24 cellular contexts compared by ENCODE assay signal in genomic region chr7:112168915-112169314, GRCh38. TPM values are rescaled to one million over a fixed set of nuclear protein-coding genes. Genes with fewer than 3 reads are reported as not detected.
DNase-seq lines count a peak whose midpoint lies in the region; ATAC-seq, FAIRE-seq and TF ChIP-seq lines count a peak whose summit lies in the region.
"Had no signal": no experiment of that assay in that cellular context is flagged by ENCODE, and none has a peak within 500 bp of the region (broad histone marks: within the 10 kb centered on the region; RNA-seq: fewer than 3 reads in every experiment).

No MANE protein-coding gene starts in this region.

- H3K9me3 Mint-ChIP-seq in endothelial cell (ENCODE audit: unreplicated experiment) = no peaks in the 10 kb centered on the region
- H3K9me3 Mint-ChIP-seq: CD4-positive, CD25-positive, alpha-beta regulatory T cell; CD8-positive, alpha-beta memory T cell had no signal

- DNase-seq in K562 (ENCODE audit: extremely low read depth in 1 of 4, low spot score in 3 of 4) = no peak
- no peak for DNase-seq in endothelial cell (ENCODE audit: low spot score)
- no peak for DNase-seq in heart right ventricle
- no peak for DNase-seq in heart left ventricle
- DNase-seq: 8988T; ACHN; BE2C; C1 segment of cervical spinal cord; CD4-positive, alpha-beta memory T cell; CD4-positive, CD25-positive, alpha-beta regulatory T cell; CD8-positive, alpha-beta memory T cell; DMS153; DMS53; DMS79; DND-41; EL; GDM1 had no signal

- peaks cover 25% of the 10 kb centered on the region for H3K4me1 Mint-ChIP-seq in endothelial cell (ENCODE audit: unreplicated experiment)
- H3K4me1 Mint-ChIP-seq: CD14-positive monocyte; CD4-positive, alpha-beta memory T cell; CD4-positive, CD25-positive, alpha-beta regulatory T cell; CD8-positive, alpha-beta memory T cell had no signal

- H3K27me3 Mint-ChIP-seq in endothelial cell (ENCODE audit: unreplicated experiment) = peaks cover 3% of the 10 kb centered on the region

- H3K9me3 ChIP-seq in HEK293 (ENCODE audit: control insufficient read depth, insufficient read depth, low read depth, low read length) = no peaks in the 10 kb centered on the region
- H3K9me3 ChIP-seq in K562 (replicated peaks; ENCODE audit: control insufficient read depth, insufficient read depth, low read depth, low read length) = no peaks in the 10 kb centered on the region
- no peaks in the 10 kb centered on the region for H3K9me3 ChIP-seq in heart right ventricle
- peaks cover 0 to 7% (median 0%) of the 10 kb centered on the region in 12 donors for H3K9me3 ChIP-seq in heart left ventricle
- H3K9me3 ChIP-seq: BE2C, BLaER1 had no signal

- in situ Hi-C loops in K562 (cut with MboI) = no loop called here

- no peak for TF ChIP-seq EP300 in K562 (IDR thresholded peaks at IDR 0.05; ENCODE audit: low read length)

- no peaks in the 10 kb centered on the region for H4K20me1 ChIP-seq in K562 (replicated peaks; ENCODE audit: control insufficient read depth, insufficient read depth, low read length)
- H4K20me1 ChIP-seq: BLaER1 had no signal

- no peak overlapping the region for H3K9ac ChIP-seq in K562 (ENCODE audit: insufficient read depth in 1 of 2, low read depth in 2 of 2, low read length in 2 of 2)
- H3K9ac ChIP-seq: BLaER1 had no signal

- peaks cover 10% of the 10 kb centered on the region for H3K36me3 Mint-ChIP-seq in endothelial cell (ENCODE audit: low read depth, unreplicated experiment)
- H3K36me3 Mint-ChIP-seq: CD14-positive monocyte; CD4-positive, alpha-beta memory T cell; CD4-positive, CD25-positive, alpha-beta regulatory T cell; CD8-positive, alpha-beta memory T cell had no signal

- no peak for TF ChIP-seq RAD21 in K562 (CRISPR knock-in tag; conservative IDR thresholded peaks at IDR 0.05 in 1 of 2, IDR thresholded peaks at IDR 0.05 in 1 of 2)

- BruUV-seq in K562 (replicated peaks; lab: Mats Ljungman, UMichigan) = no TSS peak

- H3K27ac ChIP-seq in HEK293 (ENCODE audit: extremely low read depth, low read depth, low read length) (no peak overlapping the region), K562 (ENCODE audit: extremely low read depth, low read depth, low read length) (no peak overlapping the region), heart right ventricle (no peak overlapping the region), heart left ventricle (no peak overlapping the region)
- H3K27ac ChIP-seq: BLaER1 had no signal

- H3K4me2 ChIP-seq in K562 (ENCODE audit: insufficient read depth, low read length) = no peak overlapping the region
- H3K4me2 ChIP-seq: BLaER1 had no signal

- POLR2A ChIA-PET in HEK293 (lab: Yijun Ruan, JAX) = no interaction called here
- POLR2A ChIA-PET in K562 (lab: Yijun Ruan, JAX) = no interaction called here

- no peak overlapping the region for H3K4me3 ChIP-seq in HEK293 (ENCODE audit: low read depth, low read length)
- H3K4me3 ChIP-seq in K562 = no peak overlapping the region
- no peak overlapping the region for H3K4me3 ChIP-seq in heart right ventricle
- no peak overlapping the region for H3K4me3 ChIP-seq in heart left ventricle
- H3K4me3 ChIP-seq: BLaER1, GM12878 had no signal

- no peak for FAIRE-seq in K562 (lab: Jason Lieb, UNC)
- FAIRE-seq: A204.1, GM12878, GM12892, GM18507 had no signal

- H3K4me3 Mint-ChIP-seq in endothelial cell (ENCODE audit: unreplicated experiment) = peak overlapping the region; percentile 49
- H3K4me3 Mint-ChIP-seq: CD14-positive monocyte; CD4-positive, alpha-beta memory T cell; CD4-positive, CD25-positive, alpha-beta regulatory T cell; CD8-positive, alpha-beta memory T cell had no signal

- H3K36me3 ChIP-seq in HEK293 (ENCODE audit: control insufficient read depth in 2 of 2, insufficient read depth in 1 of 2, low read length in 2 of 2) = no peaks in the 10 kb centered on the region
- H3K36me3 ChIP-seq in K562 (ENCODE audit: control insufficient read depth, insufficient read depth, low read length) = no peaks in the 10 kb centered on the region
- no peaks in the 10 kb centered on the region for H3K36me3 ChIP-seq in heart right ventricle
- H3K36me3 ChIP-seq in heart left ventricle = no peaks in the 10 kb centered on the region
- H3K36me3 ChIP-seq: BE2C, BLaER1 had no signal

- TF ChIP-seq CTCF in HEK293 (tag by site-specific recombination; IDR thresholded peaks at IDR 0.05) (no peak), K562 (IDR thresholded peaks at IDR 0.05 in 2 of 3, conservative IDR thresholded peaks at IDR 0.05 in 1 of 3; ENCODE audit: insufficient read depth in 2 of 3, low read depth in 1 of 3, low read length in 3 of 3) (no peak), endothelial cell (IDR thresholded peaks at IDR 0.05; ENCODE audit: unreplicated experiment) (no peak), heart right ventricle (IDR thresholded peaks at IDR 0.05) (no peak), heart left ventricle (IDR thresholded peaks at IDR 0.05) (no peak)

- ATAC-seq in K562 = no peak
- no peak for ATAC-seq in heart right ventricle
- ATAC-seq in heart left ventricle = no peak
- ATAC-seq: GM12878 had no signal

- 0% methylated on average over 2 of the region's 2 CpGs for WGBS in K562 (ENCODE audit: insufficient coverage, low coverage, missing lambda C conversion rate)
- 84 to 88% methylated on average over 2 of the region's 2 CpGs for WGBS in heart right ventricle, 2 donors
- 83 to 95% (median 87%) methylated on average over 2 of the region's 2 CpGs for WGBS in heart left ventricle, 4 donors

- H3K27ac Mint-ChIP-seq in endothelial cell (ENCODE audit: unreplicated experiment) = no peak overlapping the region
- H3K27ac Mint-ChIP-seq: CD14-positive monocyte; CD4-positive, alpha-beta memory T cell; CD4-positive, CD25-positive, alpha-beta regulatory T cell; CD8-positive, alpha-beta memory T cell had no signal

- CTCF ChIA-PET in HEK293 (lab: Yijun Ruan, JAX) = interaction anchor here (1.1 kb wide), 1 partner anchor 18 kb away, joined by 3 read pairs; no protein-coding TSS in a partner anchor
- CTCF ChIA-PET in K562 (lab: Yijun Ruan, JAX; ENCODE audit: low intra/inter-chr PET ratio) = no interaction called here

- H3K79me2 ChIP-seq in K562 (ENCODE audit: control insufficient read depth, insufficient read depth, low read length) = no peaks in the 10 kb centered on the region

- H2AFZ ChIP-seq in K562 (ENCODE audit: low read depth, low read length) = no peak overlapping the region

- intact Hi-C loops in K562 (cut with micrococcal nuclease) = no loop called here
- intact Hi-C loops in heart right ventricle (cut with DNase I) = no loop called here
- intact Hi-C loops in heart left ventricle (cut with DNase I) = no loop called here

- TF ChIP-seq POLR2A in K562 (conservative IDR thresholded peaks at IDR 0.05) (no peak), heart left ventricle (IDR thresholded peaks at IDR 0.05) (no peak)

- H3K4me1 ChIP-seq in HEK293 (ENCODE audit: control insufficient read depth, insufficient read depth, low read length) (no peaks in the 10 kb centered on the region; the same call in 1 of the 2 replicates), K562 (replicated peaks in 1 of 2; ENCODE audit: control insufficient read depth in 2 of 2, insufficient read depth in 2 of 2, low read length in 2 of 2) (no peaks in the 10 kb centered on the region), heart right ventricle (peaks cover 0 to 44% (median 19%) of the 10 kb centered on the region in 9 donors), heart left ventricle (peaks cover 0 to 28% (median 14%) of the 10 kb centered on the region in 12 donors)
- H3K4me1 ChIP-seq: BLaER1 had no signal

- H3K27me3 ChIP-seq in K562 (ENCODE audit: control insufficient read depth in 2 of 2, insufficient read depth in 2 of 2, low read length in 2 of 2) = peaks cover 11 to 18% of the 10 kb centered on the region in 2 experiments; a peak in 4 of 5 replicates
- H3K27me3 ChIP-seq in heart right ventricle = no peaks in the 10 kb centered on the region
- no peaks in the 10 kb centered on the region for H3K27me3 ChIP-seq in heart left ventricle
- H3K27me3 ChIP-seq: BE2C, BLaER1 had no signal

- H3K9me1 ChIP-seq in K562 (ENCODE audit: control insufficient read depth, insufficient read depth, low read length) = no peaks in the 10 kb centered on the region

RNA-seq across cellular contexts. Expression of gene DOCK4, which starts 37.3 kb away (rescaled TPM):
- 15.9 and 23.4 TPM in 2 replicates for total RNA-seq in K562 (2011; cell fraction: chromatin; rRNA removed; ENCODE audit: low replicate concordance)
- total RNA-seq in K562 (2011; cell fraction: nucleolus; rRNA removed) = 3.8 and 8.0 TPM in 2 replicates
- total RNA-seq in K562 (2011; cell fraction: nucleoplasm; rRNA removed) = 10.6 and 11.6 TPM in 2 replicates
- total RNA-seq in K562 (2014; rRNA removed) = 1.5 and 2.0 TPM in 2 replicates
- total RNA-seq in K562 (2014; rRNA removed; fragmentation: Illumina TruSeq; extraction: Trizol) = 2.1 and 2.3 TPM in 2 replicates
- 1.7 and 2.1 TPM in 2 replicates for total RNA-seq in K562 (2015; rRNA removed; fragmentation: Illumina TruSeq; extraction: Trizol)
- total RNA-seq in K562 (2021) = 3.8 and 4.9 TPM in 2 replicates
- polyA plus RNA-seq in K562 (2011; rRNA removed) = 3.7 and 5.7 TPM in 2 replicates
- 1.2 and 1.7 TPM in 2 replicates for polyA plus RNA-seq in K562 (2011; cell fraction: cytosol; rRNA removed)
- polyA plus RNA-seq in K562 (2011; cell fraction: nucleus; rRNA removed) = 18.4 and 29.9 TPM in 2 replicates
- polyA plus RNA-seq in K562 (2012) = 1.9 and 2.4 TPM in 2 replicates
- polyA plus RNA-seq in K562 (2014; fragmentation: Illumina TruSeq; extraction: Trizol) = 1.8 and 2.9 TPM in 2 replicates
- polyA plus RNA-seq in K562 (2014; fragmentation: Nextera tagmentation; extraction: Ambion mirVana) = under 1 TPM; 0.42 to 0.45 TPM
- 3.3 and 3.8 TPM in 2 replicates for polyA plus RNA-seq in K562 (2014; rRNA removed)
- polyA minus RNA-seq in K562 (2011; rRNA and poly(A)+ RNA removed) = 4.3 and 6.8 TPM in 2 replicates
- 1.1 and 1.2 TPM in 2 replicates for polyA minus RNA-seq in K562 (2011; cell fraction: cytosol; rRNA and poly(A)+ RNA removed)
- 10.6 and 13.5 TPM in 2 replicates for polyA minus RNA-seq in K562 (2011; cell fraction: nucleus; rRNA and poly(A)+ RNA removed)
- total RNA-seq in endothelial cell (ENCODE audit: unreplicated experiment) = 99.2 TPM
- total RNA-seq in heart right ventricle = 10 to 100 TPM; 10.8 to 26.8 (median 16.4) TPM
- polyA plus RNA-seq in heart right ventricle = 1 to 10 TPM; 2.6 to 9.7 TPM
- 10 to 100 TPM in 8 of 9 donors, 1 to 10 TPM in 1; 9.7 to 40.8 (median 17.0) TPM for total RNA-seq in heart left ventricle
- polyA plus RNA-seq in heart left ventricle = 1 to 10 TPM; 5.1 to 5.8 TPM
- polyA plus RNA-seq: CD4-positive, CD25-positive, alpha-beta regulatory T cell; CD8-positive, alpha-beta memory T cell had no signal

RNA-seq across cellular contexts. Expression of gene ZNF277, which starts 37.6 kb away (rescaled TPM):
- total RNA-seq in K562 (2011; cell fraction: chromatin; rRNA removed; ENCODE audit: low replicate concordance) = 7.6 and 23.6 TPM in 2 replicates
- 11.6 and 14.0 TPM in 2 replicates for total RNA-seq in K562 (2011; cell fraction: nucleolus; rRNA removed)
- 13.6 and 16.2 TPM in 2 replicates for total RNA-seq in K562 (2011; cell fraction: nucleoplasm; rRNA removed)
- 14.3 and 18.8 TPM in 2 replicates for total RNA-seq in K562 (2014; rRNA removed)
- 33.5 and 42.0 TPM in 2 replicates for total RNA-seq in K562 (2014; rRNA removed; fragmentation: Illumina TruSeq; extraction: Trizol)
- total RNA-seq in K562 (2015; rRNA removed; fragmentation: Illumina TruSeq; extraction: Trizol) = 27.6 and 29.5 TPM in 2 replicates
- total RNA-seq in K562 (2021) = 18.5 and 20.3 TPM in 2 replicates
- polyA plus RNA-seq in K562 (2011; rRNA removed) = 25.0 and 28.7 TPM in 2 replicates
- polyA plus RNA-seq in K562 (2011; cell fraction: cytosol; rRNA removed) = 3.1 and 9.3 TPM in 2 replicates
- polyA plus RNA-seq in K562 (2011; cell fraction: nucleus; rRNA removed) = 4.4 and 7.7 TPM in 2 replicates
- polyA plus RNA-seq in K562 (2012) = 16.5 and 55.5 TPM in 2 replicates
- 29.4 and 29.8 TPM in 2 replicates for polyA plus RNA-seq in K562 (2014; fragmentation: Illumina TruSeq; extraction: Trizol)
- polyA plus RNA-seq in K562 (2014; fragmentation: Nextera tagmentation; extraction: Ambion mirVana) = 10 to 100 TPM; 27.4 to 27.7 TPM
- 19.3 and 20.7 TPM in 2 replicates for polyA plus RNA-seq in K562 (2014; rRNA removed)
- 31.5 and 38.3 TPM in 2 replicates for polyA minus RNA-seq in K562 (2011; rRNA and poly(A)+ RNA removed)
- polyA minus RNA-seq in K562 (2011; cell fraction: cytosol; rRNA and poly(A)+ RNA removed) = 18.6 and 19.1 TPM in 2 replicates
- polyA minus RNA-seq in K562 (2011; cell fraction: nucleus; rRNA and poly(A)+ RNA removed) = 17.2 and 19.0 TPM in 2 replicates
- total RNA-seq in endothelial cell (ENCODE audit: unreplicated experiment) = 26.1 TPM
- total RNA-seq in heart right ventricle = 10 to 100 TPM; 14.1 to 25.7 (median 17.6) TPM
- 10 to 100 TPM in 1 of 2 donors, 1 to 10 TPM in 1; 7.7 to 16.0 TPM for polyA plus RNA-seq in heart right ventricle
- total RNA-seq in heart left ventricle = 10 to 100 TPM; 10.3 to 26.5 (median 16.6) TPM
- 10 to 100 TPM; 10.6 to 12.2 TPM for polyA plus RNA-seq in heart left ventricle
